In genomic region chr7:100827330-100828226, GRCh38 we compare ENCODE assay signal across 1 cellular context.
TF ChIP-seq lines count a peak whose summit lies in the region.

Gene EPHB4, minus strand, starts transcription at chr7:100827523. Its CDS starts 493 bp downstream, at chr7:100827030.

TF ChIP-seq in HepG2, 621 proteins besides CTCF, POLR2A, EP300 and RAD21 (continued from another document and continues in another):
- TF ChIP-seq, protein P1, sequence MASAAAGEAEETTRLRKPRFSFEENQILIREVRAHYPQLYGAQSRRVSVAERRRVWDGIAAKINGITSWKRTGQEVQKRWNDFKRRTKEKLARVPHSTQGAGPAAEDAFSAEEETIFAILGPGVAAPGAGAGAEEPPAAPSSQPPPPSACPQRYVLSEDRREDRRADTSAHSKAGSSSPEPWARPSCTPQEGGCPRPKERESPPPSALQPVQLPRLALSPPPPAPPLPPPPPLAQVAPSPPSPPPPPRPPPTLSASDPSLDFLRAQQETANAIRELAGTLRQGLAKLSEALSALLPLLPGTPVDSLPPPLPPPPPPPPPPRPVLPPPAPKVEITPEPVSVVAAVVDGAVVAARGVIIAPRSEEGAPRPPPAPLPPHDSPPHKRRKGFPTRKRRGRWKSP (CRISPR knock-in tag; IDR thresholded peaks at IDR 0.05) = 0 out of 2 replicates have a peak, but pooled peaks have one; percentile 81
- TF ChIP-seq, protein P2, sequence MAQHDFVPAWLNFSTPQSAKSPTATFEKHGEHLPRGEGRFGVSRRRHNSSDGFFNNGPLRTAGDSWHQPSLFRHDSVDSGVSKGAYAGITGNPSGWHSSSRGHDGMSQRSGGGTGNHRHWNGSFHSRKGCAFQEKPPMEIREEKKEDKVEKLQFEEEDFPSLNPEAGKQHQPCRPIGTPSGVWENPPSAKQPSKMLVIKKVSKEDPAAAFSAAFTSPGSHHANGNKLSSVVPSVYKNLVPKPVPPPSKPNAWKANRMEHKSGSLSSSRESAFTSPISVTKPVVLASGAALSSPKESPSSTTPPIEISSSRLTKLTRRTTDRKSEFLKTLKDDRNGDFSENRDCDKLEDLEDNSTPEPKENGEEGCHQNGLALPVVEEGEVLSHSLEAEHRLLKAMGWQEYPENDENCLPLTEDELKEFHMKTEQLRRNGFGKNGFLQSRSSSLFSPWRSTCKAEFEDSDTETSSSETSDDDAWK (CRISPR knock-in tag; IDR thresholded peaks at IDR 0.05) = no peak
- TF ChIP-seq ZNF574 (CRISPR knock-in tag; IDR thresholded peaks at IDR 0.05) = peak; percentile 78
- TF ChIP-seq USF2 (IDR thresholded peaks at IDR 0.05; ENCODE audit: low read depth, low read length) = no peak
- no peak for TF ChIP-seq USF2 (CRISPR knock-in tag; IDR thresholded peaks at IDR 0.05; ENCODE audit: borderline replicate concordance)
- peak; percentile 53; the same call in 1 of the 2 replicates for TF ChIP-seq CBX5 (CRISPR knock-in tag; IDR thresholded peaks at IDR 0.05; ENCODE audit: borderline replicate concordance)
- peak; percentile 46; the same call in 1 of the 2 replicates for TF ChIP-seq ELF3 (CRISPR knock-in tag; IDR thresholded peaks at IDR 0.05)
- TF ChIP-seq KDM3A (CRISPR knock-in tag; IDR thresholded peaks at IDR 0.05; ENCODE audit: low read depth) = peak; percentile 63; the same call in 1 of the 2 replicates
- 0 out of 2 replicates have a peak, but pooled peaks have one; percentile 42 for TF ChIP-seq SIN3B (IDR thresholded peaks at IDR 0.05; ENCODE audit: low read length)
- TF ChIP-seq, protein P3, sequence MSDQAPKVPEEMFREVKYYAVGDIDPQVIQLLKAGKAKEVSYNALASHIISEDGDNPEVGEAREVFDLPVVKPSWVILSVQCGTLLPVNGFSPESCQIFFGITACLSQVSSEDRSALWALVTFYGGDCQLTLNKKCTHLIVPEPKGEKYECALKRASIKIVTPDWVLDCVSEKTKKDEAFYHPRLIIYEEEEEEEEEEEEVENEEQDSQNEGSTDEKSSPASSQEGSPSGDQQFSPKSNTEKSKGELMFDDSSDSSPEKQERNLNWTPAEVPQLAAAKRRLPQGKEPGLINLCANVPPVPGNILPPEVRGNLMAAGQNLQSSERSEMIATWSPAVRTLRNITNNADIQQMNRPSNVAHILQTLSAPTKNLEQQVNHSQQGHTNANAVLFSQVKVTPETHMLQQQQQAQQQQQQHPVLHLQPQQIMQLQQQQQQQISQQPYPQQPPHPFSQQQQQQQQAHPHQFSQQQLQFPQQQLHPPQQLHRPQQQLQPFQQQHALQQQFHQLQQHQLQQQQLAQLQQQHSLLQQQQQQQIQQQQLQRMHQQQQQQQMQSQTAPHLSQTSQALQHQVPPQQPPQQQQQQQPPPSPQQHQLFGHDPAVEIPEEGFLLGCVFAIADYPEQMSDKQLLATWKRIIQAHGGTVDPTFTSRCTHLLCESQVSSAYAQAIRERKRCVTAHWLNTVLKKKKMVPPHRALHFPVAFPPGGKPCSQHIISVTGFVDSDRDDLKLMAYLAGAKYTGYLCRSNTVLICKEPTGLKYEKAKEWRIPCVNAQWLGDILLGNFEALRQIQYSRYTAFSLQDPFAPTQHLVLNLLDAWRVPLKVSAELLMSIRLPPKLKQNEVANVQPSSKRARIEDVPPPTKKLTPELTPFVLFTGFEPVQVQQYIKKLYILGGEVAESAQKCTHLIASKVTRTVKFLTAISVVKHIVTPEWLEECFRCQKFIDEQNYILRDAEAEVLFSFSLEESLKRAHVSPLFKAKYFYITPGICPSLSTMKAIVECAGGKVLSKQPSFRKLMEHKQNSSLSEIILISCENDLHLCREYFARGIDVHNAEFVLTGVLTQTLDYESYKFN (CRISPR knock-in tag; conservative IDR thresholded peaks at IDR 0.05) = peak; percentile 63
- TF ChIP-seq FOXA1 (IDR thresholded peaks at IDR 0.05) = no peak
- peak; percentile 38; the same call in 1 of the 2 replicates for TF ChIP-seq FOXA1 (CRISPR knock-in tag; IDR thresholded peaks at IDR 0.05)
- TF ChIP-seq FOSL2 (CRISPR knock-in tag; IDR thresholded peaks at IDR 0.05) = peak; percentile 18; the same call in 1 of the 2 replicates
- TF ChIP-seq ETV6 (CRISPR knock-in tag; conservative IDR thresholded peaks at IDR 0.05) = no peak; the same call in 1 of the 2 replicates
- TF ChIP-seq MYC (CRISPR knock-in tag; IDR thresholded peaks at IDR 0.05; ENCODE audit: borderline replicate concordance) = peak; percentile 65; the same call in 1 of the 2 replicates
- TF ChIP-seq ZFY (CRISPR knock-in tag; IDR thresholded peaks at IDR 0.05) = peak; percentile 88
- TF ChIP-seq, protein P4, sequence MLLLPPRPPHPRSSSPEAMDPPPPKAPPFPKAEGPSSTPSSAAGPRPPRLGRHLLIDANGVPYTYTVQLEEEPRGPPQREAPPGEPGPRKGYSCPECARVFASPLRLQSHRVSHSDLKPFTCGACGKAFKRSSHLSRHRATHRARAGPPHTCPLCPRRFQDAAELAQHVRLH (CRISPR knock-in tag; IDR thresholded peaks at IDR 0.05; ENCODE audit: borderline replicate concordance, low read depth) = peak; percentile 67; the same call in 1 of the 2 replicates
- TF ChIP-seq NONO (IDR thresholded peaks at IDR 0.05) = no peak
- peak; percentile 68; the same call in 1 of the 2 replicates for TF ChIP-seq NONO (CRISPR knock-in tag; conservative IDR thresholded peaks at IDR 0.05)
- no peak for TF ChIP-seq FUBP1 (CRISPR knock-in tag; IDR thresholded peaks at IDR 0.05; ENCODE audit: borderline replicate concordance)
- TF ChIP-seq ZBTB7A (CRISPR knock-in tag; IDR thresholded peaks at IDR 0.05) = peak; percentile 94
- TF ChIP-seq NFAT5 (CRISPR knock-in tag; IDR thresholded peaks at IDR 0.05) = no peak
- peak; percentile 58; the same call in 1 of the 2 replicates for TF ChIP-seq BCL3 (CRISPR knock-in tag; IDR thresholded peaks at IDR 0.05)
- peak; percentile 79; the same call in 1 of the 2 replicates for TF ChIP-seq SIX4 (CRISPR knock-in tag; IDR thresholded peaks at IDR 0.05)
- peak; percentile 67 for TF ChIP-seq YEATS4 (CRISPR knock-in tag; IDR thresholded peaks at IDR 0.05; ENCODE audit: borderline replicate concordance)
- TF ChIP-seq, protein P5, sequence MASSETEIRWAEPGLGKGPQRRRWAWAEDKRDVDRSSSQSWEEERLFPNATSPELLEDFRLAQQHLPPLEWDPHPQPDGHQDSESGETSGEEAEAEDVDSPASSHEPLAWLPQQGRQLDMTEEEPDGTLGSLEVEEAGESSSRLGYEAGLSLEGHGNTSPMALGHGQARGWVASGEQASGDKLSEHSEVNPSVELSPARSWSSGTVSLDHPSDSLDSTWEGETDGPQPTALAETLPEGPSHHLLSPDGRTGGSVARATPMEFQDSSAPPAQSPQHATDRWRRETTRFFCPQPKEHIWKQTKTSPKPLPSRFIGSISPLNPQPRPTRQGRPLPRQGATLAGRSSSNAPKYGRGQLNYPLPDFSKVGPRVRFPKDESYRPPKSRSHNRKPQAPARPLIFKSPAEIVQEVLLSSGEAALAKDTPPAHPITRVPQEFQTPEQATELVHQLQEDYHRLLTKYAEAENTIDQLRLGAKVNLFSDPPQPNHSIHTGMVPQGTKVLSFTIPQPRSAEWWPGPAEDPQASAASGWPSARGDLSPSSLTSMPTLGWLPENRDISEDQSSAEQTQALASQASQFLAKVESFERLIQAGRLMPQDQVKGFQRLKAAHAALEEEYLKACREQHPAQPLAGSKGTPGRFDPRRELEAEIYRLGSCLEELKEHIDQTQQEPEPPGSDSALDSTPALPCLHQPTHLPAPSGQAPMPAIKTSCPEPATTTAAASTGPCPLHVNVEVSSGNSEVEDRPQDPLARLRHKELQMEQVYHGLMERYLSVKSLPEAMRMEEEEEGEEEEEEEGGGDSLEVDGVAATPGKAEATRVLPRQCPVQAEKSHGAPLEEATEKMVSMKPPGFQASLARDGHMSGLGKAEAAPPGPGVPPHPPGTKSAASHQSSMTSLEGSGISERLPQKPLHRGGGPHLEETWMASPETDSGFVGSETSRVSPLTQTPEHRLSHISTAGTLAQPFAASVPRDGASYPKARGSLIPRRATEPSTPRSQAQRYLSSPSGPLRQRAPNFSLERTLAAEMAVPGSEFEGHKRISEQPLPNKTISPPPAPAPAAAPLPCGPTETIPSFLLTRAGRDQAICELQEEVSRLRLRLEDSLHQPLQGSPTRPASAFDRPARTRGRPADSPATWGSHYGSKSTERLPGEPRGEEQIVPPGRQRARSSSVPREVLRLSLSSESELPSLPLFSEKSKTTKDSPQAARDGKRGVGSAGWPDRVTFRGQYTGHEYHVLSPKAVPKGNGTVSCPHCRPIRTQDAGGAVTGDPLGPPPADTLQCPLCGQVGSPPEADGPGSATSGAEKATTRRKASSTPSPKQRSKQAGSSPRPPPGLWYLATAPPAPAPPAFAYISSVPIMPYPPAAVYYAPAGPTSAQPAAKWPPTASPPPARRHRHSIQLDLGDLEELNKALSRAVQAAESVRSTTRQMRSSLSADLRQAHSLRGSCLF (CRISPR knock-in tag; IDR thresholded peaks at IDR 0.05; ENCODE audit: borderline replicate concordance) = no peak
